1 cellular context compared by ENCODE assay signal in the genomic region with DNA sequence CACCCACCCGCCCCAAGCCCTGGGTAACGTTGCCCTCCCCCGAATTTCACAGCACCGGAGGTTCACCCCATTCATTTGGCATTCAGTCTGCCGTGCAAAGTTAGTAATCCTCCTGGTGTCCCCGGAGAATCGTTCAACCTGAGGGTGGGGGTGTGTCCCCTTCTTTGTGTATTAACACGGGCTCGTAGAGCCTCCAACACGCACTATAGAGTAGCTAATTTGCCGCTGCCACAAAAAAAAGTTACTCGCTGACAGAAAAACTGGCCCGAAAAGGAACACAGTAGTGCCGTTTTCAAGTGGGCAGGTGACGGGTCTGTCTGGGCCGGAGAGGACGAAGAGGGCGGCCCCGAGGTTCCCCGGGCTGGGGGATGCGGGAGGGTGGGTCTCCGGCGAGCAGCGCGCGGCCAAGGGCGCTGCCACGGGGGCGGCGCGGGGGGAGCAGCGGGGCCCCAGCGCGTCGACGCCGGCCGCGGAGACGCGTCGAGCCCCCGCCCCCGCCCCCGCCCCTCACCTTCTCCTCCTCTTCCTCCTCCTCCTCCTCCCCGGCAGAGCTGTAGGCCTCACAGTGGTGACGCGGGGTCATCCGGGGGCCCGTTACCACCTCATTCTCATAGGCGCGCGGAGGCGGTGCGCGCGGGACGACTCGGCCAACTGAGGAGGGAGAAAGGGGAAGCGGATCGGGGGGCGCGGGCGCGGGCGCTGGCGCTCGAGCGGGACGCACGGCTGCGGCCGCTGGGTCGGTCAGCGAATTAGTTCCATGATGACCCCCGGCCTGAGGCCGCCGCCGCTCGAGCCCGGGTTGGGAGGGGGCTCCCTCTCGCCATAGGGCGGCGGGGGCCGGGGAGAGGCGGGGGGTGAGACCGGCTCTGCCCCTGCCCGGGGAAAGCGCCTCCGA.
TF ChIP-seq lines count a peak whose summit lies in the region.

No MANE protein-coding gene starts in this region.

TF ChIP-seq in GM23338, 12 proteins besides CTCF, POLR2A, EP300 and RAD21 (continued from another document):
- TF ChIP-seq, protein P1, sequence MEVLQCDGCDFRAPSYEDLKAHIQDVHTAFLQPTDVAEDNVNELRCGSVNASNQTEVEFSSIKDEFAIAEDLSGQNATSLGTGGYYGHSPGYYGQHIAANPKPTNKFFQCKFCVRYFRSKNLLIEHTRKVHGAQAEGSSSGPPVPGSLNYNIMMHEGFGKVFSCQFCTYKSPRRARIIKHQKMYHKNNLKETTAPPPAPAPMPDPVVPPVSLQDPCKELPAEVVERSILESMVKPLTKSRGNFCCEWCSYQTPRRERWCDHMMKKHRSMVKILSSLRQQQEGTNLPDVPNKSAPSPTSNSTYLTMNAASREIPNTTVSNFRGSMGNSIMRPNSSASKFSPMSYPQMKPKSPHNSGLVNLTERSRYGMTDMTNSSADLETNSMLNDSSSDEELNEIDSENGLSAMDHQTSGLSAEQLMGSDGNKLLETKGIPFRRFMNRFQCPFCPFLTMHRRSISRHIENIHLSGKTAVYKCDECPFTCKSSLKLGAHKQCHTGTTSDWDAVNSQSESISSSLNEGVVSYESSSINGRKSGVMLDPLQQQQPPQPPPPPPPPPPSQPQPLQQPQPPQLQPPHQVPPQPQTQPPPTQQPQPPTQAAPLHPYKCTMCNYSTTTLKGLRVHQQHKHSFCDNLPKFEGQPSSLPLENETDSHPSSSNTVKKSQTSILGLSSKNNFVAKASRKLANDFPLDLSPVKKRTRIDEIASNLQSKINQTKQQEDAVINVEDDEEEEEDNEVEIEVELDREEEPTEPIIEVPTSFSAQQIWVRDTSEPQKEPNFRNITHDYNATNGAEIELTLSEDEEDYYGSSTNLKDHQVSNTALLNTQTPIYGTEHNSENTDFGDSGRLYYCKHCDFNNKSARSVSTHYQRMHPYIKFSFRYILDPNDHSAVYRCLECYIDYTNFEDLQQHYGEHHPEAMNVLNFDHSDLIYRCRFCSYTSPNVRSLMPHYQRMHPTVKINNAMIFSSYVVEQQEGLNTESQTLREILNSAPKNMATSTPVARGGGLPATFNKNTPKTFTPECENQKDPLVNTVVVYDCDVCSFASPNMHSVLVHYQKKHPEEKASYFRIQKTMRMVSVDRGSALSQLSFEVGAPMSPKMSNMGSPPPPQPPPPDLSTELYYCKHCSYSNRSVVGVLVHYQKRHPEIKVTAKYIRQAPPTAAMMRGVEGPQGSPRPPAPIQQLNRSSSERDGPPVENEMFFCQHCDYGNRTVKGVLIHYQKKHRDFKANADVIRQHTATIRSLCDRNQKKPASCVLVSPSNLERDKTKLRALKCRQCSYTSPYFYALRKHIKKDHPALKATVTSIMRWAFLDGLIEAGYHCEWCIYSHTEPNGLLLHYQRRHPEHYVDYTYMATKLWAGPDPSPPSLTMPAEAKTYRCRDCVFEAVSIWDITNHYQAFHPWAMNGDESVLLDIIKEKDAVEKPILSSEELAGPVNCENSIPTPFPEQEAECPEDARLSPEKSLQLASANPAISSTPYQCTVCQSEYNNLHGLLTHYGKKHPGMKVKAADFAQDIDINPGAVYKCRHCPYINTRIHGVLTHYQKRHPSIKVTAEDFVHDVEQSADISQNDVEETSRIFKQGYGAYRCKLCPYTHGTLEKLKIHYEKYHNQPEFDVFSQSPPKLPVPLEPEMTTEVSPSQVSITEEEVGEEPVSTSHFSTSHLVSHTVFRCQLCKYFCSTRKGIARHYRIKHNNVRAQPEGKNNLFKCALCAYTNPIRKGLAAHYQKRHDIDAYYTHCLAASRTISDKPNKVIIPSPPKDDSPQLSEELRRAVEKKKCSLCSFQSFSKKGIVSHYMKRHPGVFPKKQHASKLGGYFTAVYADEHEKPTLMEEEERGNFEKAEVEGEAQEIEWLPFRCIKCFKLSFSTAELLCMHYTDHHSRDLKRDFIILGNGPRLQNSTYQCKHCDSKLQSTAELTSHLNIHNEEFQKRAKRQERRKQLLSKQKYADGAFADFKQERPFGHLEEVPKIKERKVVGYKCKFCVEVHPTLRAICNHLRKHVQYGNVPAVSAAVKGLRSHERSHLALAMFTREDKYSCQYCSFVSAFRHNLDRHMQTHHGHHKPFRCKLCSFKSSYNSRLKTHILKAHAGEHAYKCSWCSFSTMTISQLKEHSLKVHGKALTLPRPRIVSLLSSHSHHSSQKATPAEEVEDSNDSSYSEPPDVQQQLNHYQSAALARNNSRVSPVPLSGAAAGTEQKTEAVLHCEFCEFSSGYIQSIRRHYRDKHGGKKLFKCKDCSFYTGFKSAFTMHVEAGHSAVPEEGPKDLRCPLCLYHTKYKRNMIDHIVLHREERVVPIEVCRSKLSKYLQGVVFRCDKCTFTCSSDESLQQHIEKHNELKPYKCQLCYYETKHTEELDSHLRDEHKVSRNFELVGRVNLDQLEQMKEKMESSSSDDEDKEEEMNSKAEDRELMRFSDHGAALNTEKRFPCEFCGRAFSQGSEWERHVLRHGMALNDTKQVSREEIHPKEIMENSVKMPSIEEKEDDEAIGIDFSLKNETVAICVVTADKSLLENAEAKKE (CRISPR knock-in tag; IDR thresholded peaks at IDR 0.05): no peak
- TF ChIP-seq CREB1 (CRISPR knock-in tag; IDR thresholded peaks at IDR 0.05; ENCODE audit: low read depth) (no peak; the same call in 1 of the 2 replicates), EZH2 (IDR thresholded peaks at IDR 0.05; ENCODE audit: low read depth, unreplicated experiment) (no peak)
- TF ChIP-seq, protein P2, sequence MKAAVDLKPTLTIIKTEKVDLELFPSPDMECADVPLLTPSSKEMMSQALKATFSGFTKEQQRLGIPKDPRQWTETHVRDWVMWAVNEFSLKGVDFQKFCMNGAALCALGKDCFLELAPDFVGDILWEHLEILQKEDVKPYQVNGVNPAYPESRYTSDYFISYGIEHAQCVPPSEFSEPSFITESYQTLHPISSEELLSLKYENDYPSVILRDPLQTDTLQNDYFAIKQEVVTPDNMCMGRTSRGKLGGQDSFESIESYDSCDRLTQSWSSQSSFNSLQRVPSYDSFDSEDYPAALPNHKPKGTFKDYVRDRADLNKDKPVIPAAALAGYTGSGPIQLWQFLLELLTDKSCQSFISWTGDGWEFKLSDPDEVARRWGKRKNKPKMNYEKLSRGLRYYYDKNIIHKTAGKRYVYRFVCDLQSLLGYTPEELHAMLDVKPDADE (IDR thresholded peaks at IDR 0.05): no peak
TF ChIP-seq in GM23338: peak in this region for 0.
